Comparison of ENCODE assay signal across 20 cellular contexts in the genomic region with DNA sequence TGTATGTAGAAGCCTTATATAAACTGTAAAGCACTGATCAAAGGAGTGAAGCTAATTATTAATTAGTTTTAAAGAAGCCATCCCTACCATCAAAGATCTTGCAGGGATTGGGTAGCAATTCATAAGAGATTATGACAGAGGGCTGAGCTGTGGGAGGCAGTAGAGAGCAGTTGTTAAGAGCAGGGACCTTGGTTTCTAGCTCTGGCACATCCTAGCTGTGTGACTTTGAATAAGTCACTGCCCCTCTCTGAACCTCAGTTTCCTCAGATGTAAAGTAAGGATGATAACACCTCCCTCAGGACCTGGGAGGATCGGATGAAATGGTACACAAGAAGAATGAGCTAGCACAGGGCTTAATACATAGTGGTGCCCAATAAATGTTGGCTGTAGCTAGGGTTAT. TPM values are rescaled to one million over a fixed set of nuclear protein-coding genes. Genes with fewer than 3 reads are reported as not detected.
DNase-seq lines count a peak whose midpoint lies in the region; ATAC-seq and TF ChIP-seq lines count a peak whose summit lies in the region.
"Had no signal": no experiment of that assay in that cellular context is flagged by ENCODE, and none has a peak within 500 bp of the region (broad histone marks: within the 10 kb centered on the region; RNA-seq: fewer than 3 reads in every experiment).

No MANE protein-coding gene starts in this region.

- no peak overlapping the region for H3K9ac ChIP-seq in Loucy (ENCODE audit: low read depth, low read length, poor library complexity, severe bottlenecking)

- H3K27me3 ChIP-seq in Loucy (ENCODE audit: insufficient read depth, low read length, poor library complexity, severe bottlenecking) (no peaks in the 10 kb centered on the region), brain microvascular endothelial cell (replicated peaks) (no peaks in the 10 kb centered on the region), osteoblast (ENCODE audit: insufficient read depth, low read length) (peaks cover 4% of the 10 kb centered on the region)
- H3K27me3 ChIP-seq: MG63, upper lobe of left lung had no signal

- no peak overlapping the region for H3K27ac ChIP-seq in brain microvascular endothelial cell
- H3K27ac ChIP-seq in osteoblast (ENCODE audit: low read depth, low read length) = no peak overlapping the region
- H3K27ac ChIP-seq: upper lobe of left lung had no signal

- H3K9me3 ChIP-seq in Loucy (ENCODE audit: insufficient read depth, low read depth, low read length) = no peaks in the 10 kb centered on the region
- H3K9me3 ChIP-seq in osteoblast (ENCODE audit: low read depth, low read length) = no peaks in the 10 kb centered on the region
- H3K9me3 ChIP-seq: MG63, upper lobe of left lung had no signal

- H4K20me1 ChIP-seq in Loucy (ENCODE audit: insufficient read depth, low read length, poor library complexity, severe bottlenecking) = no peaks in the 10 kb centered on the region
- H4K20me1 ChIP-seq in osteoblast (ENCODE audit: insufficient read depth, low read length) = no peaks in the 10 kb centered on the region

- no peak overlapping the region for H3K4me3 ChIP-seq in Loucy (ENCODE audit: low read length, poor library complexity, severe bottlenecking)
- no peak overlapping the region for H3K4me3 ChIP-seq in brain microvascular endothelial cell (ENCODE audit: low read depth, low read length)
- H3K4me3 ChIP-seq in osteoblast (ENCODE audit: insufficient read depth, low read length) = no peak overlapping the region
- H3K4me3 ChIP-seq: MG63, upper lobe of left lung had no signal

- H3K4me1 ChIP-seq in Loucy (ENCODE audit: insufficient read depth, low read length, poor library complexity, severe bottlenecking) (no peaks in the 10 kb centered on the region), osteoblast (ENCODE audit: insufficient read depth, low read length) (peaks cover 3% of the 10 kb centered on the region)

- H3F3A ChIP-seq in Loucy (ENCODE audit: low read depth) = no peaks in the 10 kb centered on the region

- no peak for ATAC-seq in HG03571 (IDR thresholded peaks at IDR 0.05; ENCODE audit: unreplicated experiment)
- ATAC-seq: left cardiac atrium; stimulated activated naive CD8-positive, alpha-beta T cell treated with anti-CD3 and anti-CD28 coated beads, Interleukin-15, Interleukin-2, amounts not matched to agents 100 U/mL and 50 U/mL, for 24 hours had no signal

- no peaks in the 10 kb centered on the region for H3K9me2 ChIP-seq in Loucy (replicated peaks; ENCODE audit: low read depth, low read length)

- no peaks in the 10 kb centered on the region for H3K36me3 ChIP-seq in Loucy (ENCODE audit: insufficient read depth, low read length)
- no peaks in the 10 kb centered on the region for H3K36me3 ChIP-seq in brain microvascular endothelial cell (replicated peaks)
- no peaks in the 10 kb centered on the region for H3K36me3 ChIP-seq in osteoblast (ENCODE audit: insufficient read depth, low read length)
- H3K36me3 ChIP-seq: MG63, upper lobe of left lung had no signal

- TF ChIP-seq CTCF in Loucy (conservative IDR thresholded peaks at IDR 0.05; ENCODE audit: low read length) (peak; percentile 29; the same call in 1 of the 2 replicates), brain microvascular endothelial cell (IDR thresholded peaks at IDR 0.05; ENCODE audit: low read depth, low read length, missing control alignments) (peak; percentile 30), osteoblast (IDR thresholded peaks at IDR 0.05; ENCODE audit: extremely low read depth, low read depth, low read length) (peak; percentile 19)

- no peaks in the 10 kb centered on the region for H3K79me2 ChIP-seq in Loucy (ENCODE audit: insufficient read depth, low read length)
- H3K79me2 ChIP-seq in osteoblast (ENCODE audit: insufficient read depth, low read length) = no peaks in the 10 kb centered on the region

- no peak overlapping the region for H3K4me2 ChIP-seq in Loucy (ENCODE audit: low read depth, low read length, poor library complexity, severe bottlenecking)
- no peak overlapping the region for H3K4me2 ChIP-seq in osteoblast (ENCODE audit: insufficient read depth, low read length)

- DNase-seq in NCI-H82 (lab: John Stamatoyannopoulos, UW) (peak; percentile 11), NCI-H82 treated with DMSO at 0.1 percent for 48 hours (lab: John Stamatoyannopoulos, UW; ENCODE audit: unreplicated experiment) (no peak), brain microvascular endothelial cell (no peak), osteoblast (ENCODE audit: insufficient read length, low spot score, missing footprints) (no peak), NCI-H2227 treated with DMSO at 0.1 percent for 48 hours (lab: John Stamatoyannopoulos, UW) (no peak)
- DNase-seq in stimulated activated CD4-positive, alpha-beta T cell treated with anti-CD3 and anti-CD28 coated beads, Interleukin-4, amount 100 ng/mL, for 1 hour = no peak
- DNase-seq: activated B cell treated with CpG ODN at 0.5 μM for 24 hours; activated CD8-positive, alpha-beta memory T cell treated with anti-CD3 and anti-CD28 coated beads for 24 hours; DMS79; left cardiac atrium; MG63; NCI-H2029 treated with DMSO at 0.1 percent for 48 hours; NCI-H510A treated with DMSO at 0.1 percent for 48 hours; nephron progenitor cell; stimulated activated naive CD8-positive, alpha-beta T cell treated with anti-CD3 and anti-CD28 coated beads, Interleukin-15, Interleukin-2, amounts not matched to agents 100 U/mL and 50 U/mL, for 24 hours; T-helper 1 cell; upper lobe of left lung had no signal

- H2AFZ ChIP-seq in Loucy (ENCODE audit: low read length) (no peak overlapping the region), osteoblast (ENCODE audit: low read length) (no peak overlapping the region)

- in situ Hi-C loops in brain microvascular endothelial cell (cut with HindIII; ENCODE audit: low pct_ligation_motif_present, low sequenced_read_pairs) = no loop called here

RNA-seq across cellular contexts. Expression of a gene that starts 45.4 kb away (rescaled TPM):
- 0.29 and 0.72 TPM in 2 replicates for total RNA-seq in osteoblast
- total RNA-seq: activated B cell treated with CpG ODN at 0.5 μM for 24 hours; CD4-positive, CD25-positive, alpha-beta regulatory T cell had no signal
